ENCODE assay signal across 18 cellular contexts in the genomic region with DNA sequence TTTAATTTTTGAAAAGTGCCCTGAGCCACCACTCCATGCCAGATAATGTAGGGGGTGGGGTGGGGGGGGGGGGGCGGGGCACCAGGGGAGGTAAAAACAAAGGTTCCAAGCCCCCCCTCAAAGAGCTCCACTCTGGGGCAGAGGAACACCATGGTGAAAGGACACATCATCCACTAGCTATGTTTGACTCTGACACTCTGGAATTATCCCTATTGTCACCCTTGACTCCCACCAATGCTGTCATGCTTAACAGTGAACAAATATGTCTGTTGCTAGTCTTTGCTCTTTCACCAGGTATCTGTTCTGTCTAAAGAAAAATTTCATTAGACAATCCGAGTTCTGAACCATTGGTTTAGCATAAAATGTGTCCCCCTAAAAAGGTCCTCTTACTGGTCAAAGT.
DNase-seq lines count a peak whose midpoint lies in the region; ATAC-seq and TF ChIP-seq lines count a peak whose summit lies in the region.
"Had no signal": no experiment of that assay in that cellular context is flagged by ENCODE, and none has a peak within 500 bp of the region (broad histone marks: within the 10 kb centered on the region; RNA-seq: fewer than 3 reads in every experiment).

No MANE protein-coding gene starts in this region.

- no peak overlapping the region for H2AK5ac ChIP-seq in neuronal stem cell (ENCODE audit: low read depth, low read length)

- peaks cover 10% of the 10 kb centered on the region for H3K4me1 Mint-ChIP-seq in progenitor cell of endocrine pancreas (ENCODE audit: low read depth)
- H3K4me1 Mint-ChIP-seq: activated naive CD8-positive, alpha-beta T cell treated with anti-CD3 and anti-CD28 coated beads for 36 hours; immature natural killer cell had no signal

- H3K4me1 ChIP-seq in Panc1 (ENCODE audit: control insufficient read depth, insufficient read depth, low read length) (peaks cover 13% of the 10 kb centered on the region), gastroesophageal sphincter (peaks cover 4 to 37% (median 8%) of the 10 kb centered on the region in 3 donors), neuronal stem cell (ENCODE audit: control insufficient read depth in 2 of 2, insufficient read depth in 1 of 2, low read depth in 1 of 2, low read length in 2 of 2) (peaks cover 0 to 4% of the 10 kb centered on the region in 2 donors)
- H3K4me1 ChIP-seq: spleen had no signal

- peaks cover 16% of the 10 kb centered on the region for H3K27me3 Mint-ChIP-seq in progenitor cell of endocrine pancreas

- H3K9me3 ChIP-seq in Panc1 (ENCODE audit: control insufficient read depth, insufficient read depth, low read depth, low read length) = no peaks in the 10 kb centered on the region
- H3K9me3 ChIP-seq in gastroesophageal sphincter = no peaks in the 10 kb centered on the region
- H3K9me3 ChIP-seq in neuronal stem cell (replicated peaks in 1 of 2; ENCODE audit: control insufficient read depth in 2 of 2, insufficient read depth in 1 of 2, low read depth in 1 of 2, low read length in 2 of 2) = peaks cover 0 to 1% of the 10 kb centered on the region in 2 donors
- H3K9me3 ChIP-seq: spleen had no signal

- DNase-seq in AG20443 (ENCODE audit: low spot score) (peak; percentile 55), Panc1 (ENCODE audit: low read depth, low spot score) (no peak), progenitor cell of endocrine pancreas (ENCODE audit: low spot score, unreplicated experiment) (no peak), neuronal stem cell (ENCODE audit: low spot score) (no peak), KBM-7 (no peak)
- DNase-seq in stimulated activated CD4-positive, alpha-beta T cell treated with anti-CD3 and anti-CD28 coated beads, Interleukin-2, amount 100 ng/mL, for 48 hours = no peak
- DNase-seq: activated CD4-positive, alpha-beta T cell treated with anti-CD3 and anti-CD28 coated beads, Interleukin-2, amount 50 U/mL, for 4 hours; activated naive CD8-positive, alpha-beta T cell treated with anti-CD3 and anti-CD28 coated beads for 36 hours; activated T-cell treated with anti-CD3 and anti-CD28 coated beads, Interleukin-2, amount 50 U/mL, for 72 hours; central memory CD4-positive, alpha-beta T cell; effector memory CD8-positive, alpha-beta T cell; immature natural killer cell; NCI-H146; SIG-M5; spleen; stimulated activated naive CD4-positive, alpha-beta T cell had no signal

- H3K18ac ChIP-seq in neuronal stem cell (ENCODE audit: low read length) = no peak overlapping the region

- POLR2A ChIA-PET in Panc1 (lab: Charles Lee) = no interaction called here

- H4K8ac ChIP-seq in neuronal stem cell (ENCODE audit: low read depth, low read length) = no peak overlapping the region

- no peaks in the 10 kb centered on the region for H3K9me3 Mint-ChIP-seq in progenitor cell of endocrine pancreas (ENCODE audit: low read depth)
- H3K9me3 Mint-ChIP-seq: activated naive CD8-positive, alpha-beta T cell treated with anti-CD3 and anti-CD28 coated beads for 36 hours; activated T-cell treated with anti-CD3 and anti-CD28 coated beads, Interleukin-2, amount 50 U/mL, for 72 hours; effector memory CD8-positive, alpha-beta T cell; immature natural killer cell had no signal

- no peak overlapping the region for H3K4me2 ChIP-seq in neuronal stem cell (ENCODE audit: insufficient read depth, low read length, poor library complexity, severe bottlenecking)

- no peaks in the 10 kb centered on the region for H3K36me3 ChIP-seq in Panc1 (ENCODE audit: control insufficient read depth, insufficient read depth, low read length)
- H3K36me3 ChIP-seq in gastroesophageal sphincter = no peaks in the 10 kb centered on the region
- H3K36me3 ChIP-seq in neuronal stem cell (replicated peaks in 1 of 2; ENCODE audit: control insufficient read depth in 2 of 2, insufficient read depth in 2 of 2, low read length in 2 of 2) = no peaks in the 10 kb centered on the region
- H3K36me3 ChIP-seq: spleen had no signal

- no peaks in the 10 kb centered on the region for H3K36me3 Mint-ChIP-seq in progenitor cell of endocrine pancreas (ENCODE audit: insufficient read depth)
- H3K36me3 Mint-ChIP-seq: activated naive CD8-positive, alpha-beta T cell treated with anti-CD3 and anti-CD28 coated beads for 36 hours; immature natural killer cell had no signal

- peak; percentile 66 for ATAC-seq in Panc1
- ATAC-seq in gastroesophageal sphincter = no peak
- no peak for ATAC-seq in GM18870 (IDR thresholded peaks at IDR 0.05; ENCODE audit: unreplicated experiment)
- ATAC-seq: activated T-cell treated with anti-CD3 and anti-CD28 coated beads, Interleukin-2, amount 50 U/mL, for 72 hours; effector memory CD8-positive, alpha-beta T cell had no signal

- peak overlapping the region; percentile 74 for H3K27ac Mint-ChIP-seq in progenitor cell of endocrine pancreas
- H3K27ac Mint-ChIP-seq: activated naive CD8-positive, alpha-beta T cell treated with anti-CD3 and anti-CD28 coated beads for 36 hours; activated T-cell treated with anti-CD3 and anti-CD28 coated beads, Interleukin-2, amount 50 U/mL, for 72 hours; effector memory CD8-positive, alpha-beta T cell; immature natural killer cell had no signal

- in situ Hi-C loops in Panc1 (cut with HindIII; ENCODE audit: low pct_unique_long_range_greater_than_20kb, low sequenced_read_pairs) = no loop called here
- in situ Hi-C loops in KBM-7 (cut with MboI; ENCODE audit: low pct_unique_long_range_greater_than_20kb, low sequenced_read_pairs) = no loop called here

- H3K9ac ChIP-seq in neuronal stem cell (ENCODE audit: low read depth, low read length, poor library complexity) = no peak overlapping the region

- H3K4ac ChIP-seq in neuronal stem cell (ENCODE audit: low read length) = no peak overlapping the region

- no peaks in the 10 kb centered on the region for H3K79me1 ChIP-seq in neuronal stem cell (ENCODE audit: low read depth, low read length)

- no peak overlapping the region for H4K91ac ChIP-seq in neuronal stem cell (ENCODE audit: low read depth, low read length, poor library complexity)

- H3K27me3 ChIP-seq in Panc1 (ENCODE audit: control insufficient read depth, insufficient read depth, low read length) = peaks cover 3% of the 10 kb centered on the region; the same call in 1 of the 2 replicates
- no peaks in the 10 kb centered on the region for H3K27me3 ChIP-seq in gastroesophageal sphincter
- no peaks in the 10 kb centered on the region for H3K27me3 ChIP-seq in neuronal stem cell (ENCODE audit: control insufficient read depth in 3 of 3, insufficient read depth in 3 of 3, low read depth in 1 of 3, low read length in 3 of 3)

- H3K4me3 ChIP-seq in Panc1 (ENCODE audit: low read depth in 2 of 2, low read length in 2 of 2) (no peak overlapping the region), gastroesophageal sphincter (no peak overlapping the region), neuronal stem cell (ENCODE audit: low read length in 2 of 2) (no peak overlapping the region)
- H3K4me3 ChIP-seq: spleen had no signal

- TF ChIP-seq CTCF in Panc1 (IDR thresholded peaks at IDR 0.05) (no peak), gastroesophageal sphincter (IDR thresholded peaks at IDR 0.05) (no peak), progenitor cell of endocrine pancreas (IDR thresholded peaks at IDR 0.05; ENCODE audit: unreplicated experiment) (no peak)

- H2BK5ac ChIP-seq in neuronal stem cell (ENCODE audit: low read length) = no peak overlapping the region

- CTCF ChIA-PET in Panc1 (lab: Charles Lee) = no interaction called here

- no peak for TF ChIP-seq POLR2A in gastroesophageal sphincter (IDR thresholded peaks at IDR 0.05)

- intact Hi-C loops in Panc1 (cut with micrococcal nuclease; ENCODE audit: unreplicated experiment) = no loop called here

- no peak for TF ChIP-seq EP300 in gastroesophageal sphincter (IDR thresholded peaks at IDR 0.05)

- H3K27ac ChIP-seq in Panc1 (ENCODE audit: low read length) (peak overlapping the region; percentile 48; the same call in 1 of the 2 replicates), gastroesophageal sphincter (peak overlapping the region; percentile 4 to 80 (median 77)), neuronal stem cell (replicated peaks; ENCODE audit: low read length) (no peak overlapping the region)
- H3K27ac ChIP-seq: spleen had no signal

- no peak overlapping the region for H2BK15ac ChIP-seq in neuronal stem cell (ENCODE audit: low read length)

- no peak overlapping the region for H3K23ac ChIP-seq in neuronal stem cell (ENCODE audit: low read depth, low read length, poor library complexity)

- no peak overlapping the region for H2BK120ac ChIP-seq in neuronal stem cell (ENCODE audit: low read depth, low read length)

- no TSS peak for BruUV-seq in Panc1 (replicated peaks; lab: Mats Ljungman, UMichigan)

- 50 to 86% methylated on average over 1 of the region's 2 CpGs for WGBS in gastroesophageal sphincter (ENCODE audit: low coverage in 1 of 2), 2 donors
- no CpG with 5 or more reads among the region's 2 CpGs for WGBS in neuronal stem cell (ENCODE audit: extremely low coverage in 2 of 2, insufficient read length in 2 of 2, insufficient replicate concordance in 1 of 2), 2 donors

- no peak overlapping the region for H3K4me3 Mint-ChIP-seq in progenitor cell of endocrine pancreas (ENCODE audit: low read depth)
- H3K4me3 Mint-ChIP-seq: activated naive CD8-positive, alpha-beta T cell treated with anti-CD3 and anti-CD28 coated beads for 36 hours; activated T-cell treated with anti-CD3 and anti-CD28 coated beads, Interleukin-2, amount 50 U/mL, for 72 hours; effector memory CD8-positive, alpha-beta T cell; immature natural killer cell had no signal

- no peak overlapping the region for H2AFZ ChIP-seq in neuronal stem cell (ENCODE audit: low read length)

- no peak overlapping the region for H2BK12ac ChIP-seq in neuronal stem cell (ENCODE audit: low read length)

- no peak overlapping the region for H3K14ac ChIP-seq in neuronal stem cell (ENCODE audit: low read length)
